In the genomic region with DNA sequence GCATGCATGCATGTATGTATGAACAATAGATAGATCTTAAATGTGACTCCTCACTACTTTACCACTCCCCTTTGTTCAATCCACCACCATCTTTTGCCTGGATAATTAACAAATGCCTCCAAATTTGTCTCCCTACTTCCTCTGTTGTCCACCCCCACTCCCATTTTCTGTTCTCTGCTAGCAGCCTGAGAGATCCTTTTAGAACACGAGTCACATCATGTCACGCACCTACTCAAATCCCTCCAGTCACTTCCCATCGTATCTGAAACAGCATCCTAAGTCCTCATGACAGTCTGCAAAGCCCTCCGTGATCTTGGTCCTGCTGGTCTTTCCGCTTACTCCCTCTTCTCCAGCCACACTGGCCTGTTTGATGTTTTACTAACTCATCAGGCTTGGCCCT, we compare ENCODE assay signal across 25 cellular contexts.
"Had no signal": no experiment of that assay in that cellular context is flagged by ENCODE, and none has a peak within 500 bp of the region (broad histone marks: within the 10 kb centered on the region; RNA-seq: fewer than 3 reads in every experiment).

No MANE protein-coding gene starts in this region.

- ATAC-seq: natural killer cell; pancreas; right cardiac atrium; right lobe of liver; stimulated activated effector memory CD8-positive, alpha-beta T cell treated with anti-CD3 and anti-CD28 coated beads, Interleukin-12 subunit alpha, Interleukin-12 subunit beta, amount 100 ng/mL, for 72 hours; stimulated activated naive B cell treated with anti-CD40 and anti-IgM and Interleukin-4, amounts not matched to agents 10 μg/mL and 1 μg/mL and 100 μg/mL, for 72 hours had no signal

- H3K27ac Mint-ChIP-seq: natural killer cell; nephron; neural progenitor cell; stimulated activated effector memory CD8-positive, alpha-beta T cell treated with anti-CD3 and anti-CD28 coated beads, Interleukin-12 subunit alpha, Interleukin-12 subunit beta, amount 100 ng/mL, for 72 hours; stimulated activated naive B cell treated with anti-CD40 and anti-IgM and Interleukin-4, amounts not matched to agents 10 μg/mL and 1 μg/mL and 100 μg/mL, for 72 hours; stimulated activated naive CD8-positive, alpha-beta T cell treated with anti-CD3 and anti-CD28 coated beads, Interleukin-15, Interleukin-2, amounts not matched to agents 100 ng/mL and 50 ng/mL, for 24 hours had no signal

- H3K27me3 ChIP-seq: neural progenitor cell, neutrophil, pancreas, right lobe of liver, sigmoid colon, stomach, thyroid gland, tibial nerve, upper lobe of left lung, vagina had no signal

- H3K4me3 Mint-ChIP-seq: natural killer cell; nephron; neural progenitor cell; stimulated activated effector memory CD8-positive, alpha-beta T cell treated with anti-CD3 and anti-CD28 coated beads, Interleukin-12 subunit alpha, Interleukin-12 subunit beta, amount 100 ng/mL, for 72 hours; stimulated activated naive B cell treated with anti-CD40 and anti-IgM and Interleukin-4, amounts not matched to agents 10 μg/mL and 1 μg/mL and 100 μg/mL, for 72 hours; stimulated activated naive CD8-positive, alpha-beta T cell treated with anti-CD3 and anti-CD28 coated beads, Interleukin-15, Interleukin-2, amounts not matched to agents 100 ng/mL and 50 ng/mL, for 24 hours had no signal

- H3K9me3 Mint-ChIP-seq: natural killer cell; nephron; neural progenitor cell; stimulated activated effector memory CD8-positive, alpha-beta T cell treated with anti-CD3 and anti-CD28 coated beads, Interleukin-12 subunit alpha, Interleukin-12 subunit beta, amount 100 ng/mL, for 72 hours; stimulated activated naive B cell treated with anti-CD40 and anti-IgM and Interleukin-4, amounts not matched to agents 10 μg/mL and 1 μg/mL and 100 μg/mL, for 72 hours; stimulated activated naive CD8-positive, alpha-beta T cell treated with anti-CD3 and anti-CD28 coated beads, Interleukin-15, Interleukin-2, amounts not matched to agents 100 ng/mL and 50 ng/mL, for 24 hours had no signal

- H3K27ac ChIP-seq: neural progenitor cell, neutrophil, pancreas, prostate gland, right lobe of liver, sigmoid colon, stomach, thoracic aorta, thyroid gland, tibial nerve, upper lobe of left lung, vagina had no signal

- H3K27me3 Mint-ChIP-seq: stimulated activated naive CD8-positive, alpha-beta T cell treated with anti-CD3 and anti-CD28 coated beads, Interleukin-15, Interleukin-2, amounts not matched to agents 100 ng/mL and 50 ng/mL, for 24 hours had no signal

- H3K4me1 Mint-ChIP-seq: natural killer cell; neural progenitor cell; stimulated activated effector memory CD8-positive, alpha-beta T cell treated with anti-CD3 and anti-CD28 coated beads, Interleukin-12 subunit alpha, Interleukin-12 subunit beta, amount 100 ng/mL, for 72 hours had no signal

- H3K4me1 ChIP-seq: neural progenitor cell, pancreas, prostate gland, right lobe of liver, sigmoid colon, thyroid gland, tibial nerve, upper lobe of left lung, vagina had no signal

- H3K36me3 Mint-ChIP-seq: natural killer cell; neural progenitor cell; stimulated activated effector memory CD8-positive, alpha-beta T cell treated with anti-CD3 and anti-CD28 coated beads, Interleukin-12 subunit alpha, Interleukin-12 subunit beta, amount 100 ng/mL, for 72 hours; stimulated activated naive B cell treated with anti-CD40 and anti-IgM and Interleukin-4, amounts not matched to agents 10 μg/mL and 1 μg/mL and 100 μg/mL, for 72 hours had no signal

- H3K36me3 ChIP-seq: neural progenitor cell, neutrophil, pancreas, prostate gland, right lobe of liver, sigmoid colon, stomach, thoracic aorta, thyroid gland, tibial nerve, upper lobe of left lung, vagina had no signal

- DNase-seq: natural killer cell; pancreas; right cardiac atrium; right lobe of liver; sigmoid colon; small intestine; stimulated activated CD4-positive, alpha-beta T cell treated with anti-CD3 and anti-CD28 coated beads, Interleukin-15, amount 100 ng/mL, for 24 hours; stimulated activated CD4-positive, alpha-beta T cell treated with anti-CD3 and anti-CD28 coated beads, Interleukin-2, amount 100 ng/mL, for 24 hours; stimulated activated CD4-positive, alpha-beta T cell treated with anti-CD3 and anti-CD28 coated beads, Interleukin-2, amount 100 ng/mL, for 48 hours; stimulated activated CD4-positive, alpha-beta T cell treated with anti-CD3 and anti-CD28 coated beads, Interleukin-4, amount 100 ng/mL, for 24 hours; stimulated activated naive B cell treated with anti-CD40 and anti-IgM and Interleukin-4, amounts not matched to agents 10 μg/mL and 1 μg/mL and 100 μg/mL, for 72 hours; stimulated activated naive CD4-positive, alpha-beta T cell treated with Interleukin-2 at 50 U/mL for 16 hours; stomach; thyroid gland; trophoblast cell; upper lobe of left lung had no signal

- H3K4me3 ChIP-seq: neural progenitor cell, pancreas, prostate gland, right lobe of liver, sigmoid colon, stomach, thoracic aorta, thyroid gland, tibial nerve, upper lobe of left lung, vagina had no signal

- H3K9me3 ChIP-seq: neutrophil, pancreas, prostate gland, right lobe of liver, sigmoid colon, stomach, thoracic aorta, thyroid gland, tibial nerve, upper lobe of left lung, vagina had no signal
